In the genomic region with DNA sequence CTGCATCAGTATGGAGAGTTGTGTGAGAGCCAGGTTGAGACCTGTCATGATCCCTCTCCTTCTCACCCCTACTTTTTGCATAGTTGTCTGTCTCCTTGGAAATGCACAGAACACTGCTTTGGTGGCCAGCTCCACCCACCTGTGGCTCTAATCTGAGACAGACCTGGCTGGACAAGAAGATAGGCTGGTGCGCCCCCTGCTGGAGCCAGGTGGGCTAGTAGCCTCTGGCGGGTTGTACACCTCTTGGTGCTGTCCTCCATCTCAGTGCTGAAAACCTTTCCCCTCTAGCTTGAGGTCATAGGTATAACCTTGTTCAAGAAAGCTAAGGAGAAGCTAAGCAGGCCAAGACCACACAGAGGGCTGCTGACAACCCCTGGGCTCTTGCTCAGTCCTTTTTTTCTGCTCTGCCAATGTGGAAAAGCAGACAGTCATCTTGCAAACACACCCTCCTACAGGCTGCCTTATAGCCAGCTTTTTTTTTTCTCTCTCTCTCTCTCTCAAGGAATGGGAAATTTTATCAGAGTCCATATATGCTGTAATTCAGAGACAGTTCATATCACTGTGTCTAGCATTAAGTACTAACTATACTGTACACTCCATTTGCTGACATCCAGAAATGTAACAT, we compare ENCODE assay signal across 8 cellular contexts. TPM values are rescaled to one million over a fixed set of nuclear protein-coding genes. Genes with fewer than 3 reads are reported as not detected.
A peak's percentile ranks its signal among the peaks of the same experiment; 100 is the strongest.
DNase-seq lines count a peak whose midpoint lies in the region; ATAC-seq, FAIRE-seq and TF ChIP-seq lines count a peak whose summit lies in the region.

No MANE protein-coding gene starts in this region.

- intact Hi-C loops in adrenal gland (cut with DNase I) (no loop called here), kidney (cut with DNase I) (no loop called here)

- H3K4me3 ChIP-seq in BJ (ENCODE audit: low read depth, low read length) (no peak overlapping the region), adrenal gland (no peak overlapping the region), kidney (ENCODE audit: low read length in 2 of 2) (no peak overlapping the region)

- ATAC-seq in GM18511 (IDR thresholded peaks at IDR 0.05; ENCODE audit: unreplicated experiment) (peak; percentile 80), HG03175 (IDR thresholded peaks at IDR 0.05; ENCODE audit: unreplicated experiment) (peak; percentile 93), GM19328 (IDR thresholded peaks at IDR 0.05; ENCODE audit: unreplicated experiment) (no peak)

- CTCF ChIA-PET in BJ (lab: Yijun Ruan, JAX) = interaction anchor here (0.6 to 1.1 kb wide), 4 partner anchors 12 to 182 kb away, joined by 3 read pairs; no protein-coding TSS in a partner anchor

- POLR2A ChIA-PET in BJ (lab: Charles Lee) = no interaction called here

- no peak for DNase-seq in BJ (ENCODE audit: low read depth)
- peak; percentile 83 to 91 for DNase-seq in NCI-H526 (lab: John Stamatoyannopoulos, UW)
- DNase-seq in adrenal gland = peak; percentile 51 to 72 (median 65)
- no peak for DNase-seq in kidney
- peak; percentile 15 for DNase-seq in stimulated activated CD8-positive, alpha-beta memory T cell treated with anti-CD3 and anti-CD28 coated beads, Interleukin-7, amount 100 ng/mL, for 24 hours (ENCODE audit: low read depth)

- FAIRE-seq in kidney (lab: Jason Lieb, UNC) = no peak

- TF ChIP-seq CTCF in BJ (IDR thresholded peaks at IDR 0.05; ENCODE audit: insufficient read depth, low read depth, low read length) = peak; percentile 57
- peak; percentile 36 to 62 (median 54) for TF ChIP-seq CTCF in adrenal gland (IDR thresholded peaks at IDR 0.05)
- peak; percentile 34 for TF ChIP-seq CTCF in kidney (IDR thresholded peaks at IDR 0.05; ENCODE audit: borderline replicate concordance, extremely low read depth, insufficient read depth)

- WGBS in adrenal gland, 4 donors = 0 to 6% (median 4%) methylated on average over 2 of the region's 2 CpGs

- H3K36me3 ChIP-seq in BJ (ENCODE audit: control insufficient read depth, insufficient read depth, low read length) (no peaks in the 10 kb centered on the region), adrenal gland (replicated peaks in 1 of 2) (no peaks in the 10 kb centered on the region), kidney (ENCODE audit: control insufficient read depth in 1 of 2, insufficient read depth in 2 of 2, low read length in 2 of 2) (no peaks in the 10 kb centered on the region)

- H3K27ac ChIP-seq in adrenal gland (no peak overlapping the region), kidney (ENCODE audit: low read depth in 2 of 2, low read length in 2 of 2) (no peak overlapping the region)

- no peak overlapping the region for H3K9ac ChIP-seq in kidney (ENCODE audit: low read length in 2 of 2)

- H3K4me1 ChIP-seq in adrenal gland (replicated peaks in 1 of 2) (no peaks in the 10 kb centered on the region), kidney (ENCODE audit: control insufficient read depth in 1 of 2, insufficient read depth in 1 of 2, low read depth in 1 of 2, low read length in 2 of 2) (no peaks in the 10 kb centered on the region)

- TF ChIP-seq POLR2A in adrenal gland (IDR thresholded peaks at IDR 0.05) = no peak

- H3K27me3 ChIP-seq in BJ (ENCODE audit: control insufficient read depth, insufficient read depth, low read length) (no peaks in the 10 kb centered on the region; the same call in 1 of the 2 replicates), adrenal gland (no peaks in the 10 kb centered on the region)

- H3K9me3 ChIP-seq in adrenal gland (replicated peaks in 1 of 3) (no peaks in the 10 kb centered on the region), kidney (ENCODE audit: control insufficient read depth in 1 of 2, low read length in 2 of 2) (no peaks in the 10 kb centered on the region)

RNA-seq across cellular contexts. Expression of gene SPATA6, which starts 58.8 kb away (rescaled TPM):
- polyA plus RNA-seq in BJ (2011; rRNA removed) (1.6 and 2.6 TPM in 2 replicates), adrenal gland (10 to 100 TPM in 1 of 3 donors, 1 to 10 TPM in 2; 7.3 to 12.0 (median 8.9) TPM), kidney (ENCODE audit: insufficient read depth, low read depth, low replicate concordance) (5.6 TPM)
- polyA minus RNA-seq in BJ (2011; rRNA and poly(A)+ RNA removed) = 1.6 and 2.0 TPM in 2 replicates
- total RNA-seq in adrenal gland (10 to 100 TPM; 12.2 to 54.3 (median 32.6) TPM), kidney (32.5 TPM)

Comparison
In these comparisons a context has a peak if more than half of its experiments do, and no peak if none do; other contexts are left out.
1. DNase-seq: peak in NCI-H526 (2 of 2), adrenal gland (7 of 7) and stimulated activated CD8-positive, alpha-beta memory T cell treated with anti-CD3 and anti-CD28 coated beads, Interleukin-7, amount 100 ng/mL, for 24 hours (single experiment); none in BJ (single experiment) and kidney (single experiment).
2. Peak in every context shown above with its lines, with median percentiles within 50 percentile points of each other: CTCF ChIP-seq.